Comparison of ENCODE assay signal across 21 cellular contexts in the genomic region with DNA sequence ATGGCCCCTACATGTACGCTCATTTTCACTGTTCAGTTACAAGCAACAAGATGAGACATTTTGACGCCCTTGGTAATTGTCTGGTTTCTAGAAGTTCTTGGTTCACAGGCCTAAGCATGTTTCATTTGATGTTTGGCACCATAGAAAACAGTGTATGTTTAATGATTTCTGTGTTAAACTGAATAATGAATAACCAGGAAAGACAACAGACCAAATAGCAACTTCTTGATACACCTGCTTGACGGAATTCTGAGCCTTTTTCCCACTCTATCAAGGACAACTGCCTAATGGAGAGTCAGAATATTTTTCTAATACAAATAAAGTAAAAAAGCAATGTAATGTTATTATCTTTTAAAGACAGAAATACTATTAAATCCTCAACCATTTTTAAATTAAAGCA.
A peak's percentile ranks its signal among the peaks of the same experiment; 100 is the strongest.
DNase-seq lines count a peak whose midpoint lies in the region; ATAC-seq, FAIRE-seq and TF ChIP-seq lines count a peak whose summit lies in the region.
"Had no signal": no experiment of that assay in that cellular context is flagged by ENCODE, and none has a peak within 500 bp of the region (broad histone marks: within the 10 kb centered on the region; RNA-seq: fewer than 3 reads in every experiment).

No MANE protein-coding gene starts in this region.

- WGBS in body of pancreas, 2 donors, result 44 to 48% methylated on average over 3 of the region's 3 CpGs

- peaks cover 30% of the 10 kb centered on the region for H3K4me1 ChIP-seq in body of pancreas
- H3K4me1 ChIP-seq in keratinocyte (ENCODE audit: control insufficient read depth, extremely low read depth, insufficient read depth, low read length), result no peaks in the 10 kb centered on the region

- no peaks in the 10 kb centered on the region for H3K9me3 Mint-ChIP-seq in nephron
- H3K9me3 Mint-ChIP-seq: CD4-positive, alpha-beta T cell; CD8-positive, alpha-beta T cell had no signal

- intact Hi-C loops in body of pancreas (cut with DNase I), result loop anchor here (5.0 to 10.0 kb wide), 2 partner anchors 204 to 263 kb away; no protein-coding TSS in a partner anchor

- H3K9me3 ChIP-seq in body of pancreas (no peaks in the 10 kb centered on the region), keratinocyte (ENCODE audit: control insufficient read depth, low read depth, low read length) (no peaks in the 10 kb centered on the region)
- H3K9me3 ChIP-seq: A549; BLaER1 treated with 17β-estradiol and CSF1 and Interleukin-3, amounts not matched to agents 10 nM and 100 nM; Caco-2 had no signal

- H3K4me2 ChIP-seq in keratinocyte (ENCODE audit: control insufficient read depth, extremely low read depth, insufficient read depth, low read depth, low read length), result no peak overlapping the region
- H3K4me2 ChIP-seq: A549 had no signal

- H3K4me1 Mint-ChIP-seq in nephron, result peaks cover 7% of the 10 kb centered on the region
- H3K4me1 Mint-ChIP-seq: B cell had no signal

- no peak overlapping the region for H3K4me3 Mint-ChIP-seq in nephron
- H3K4me3 Mint-ChIP-seq: B cell; CD4-positive, alpha-beta T cell; CD8-positive, alpha-beta T cell had no signal

- no peaks in the 10 kb centered on the region for H3K36me3 Mint-ChIP-seq in nephron (ENCODE audit: low read depth)
- H3K36me3 Mint-ChIP-seq: CD8-positive, alpha-beta T cell had no signal

- H3K27me3 ChIP-seq in body of pancreas (no peaks in the 10 kb centered on the region), keratinocyte (ENCODE audit: control insufficient read depth, extremely low read depth, insufficient read depth, low read length) (no peaks in the 10 kb centered on the region)
- H3K27me3 ChIP-seq: BLaER1 treated with 17β-estradiol and CSF1 and Interleukin-3, amounts not matched to agents 10 nM and 100 nM had no signal

- ATAC-seq in body of pancreas, result no peak
- no peak for ATAC-seq in HG03460 (IDR thresholded peaks at IDR 0.05; ENCODE audit: unreplicated experiment)
- ATAC-seq in GM18907 (IDR thresholded peaks at IDR 0.05; ENCODE audit: unreplicated experiment), result no peak
- ATAC-seq: A549; CD8-positive, alpha-beta T cell had no signal

- peak overlapping the region; percentile 8 to 73 (median 16) for H3K27ac Mint-ChIP-seq in nephron
- H3K27ac Mint-ChIP-seq: B cell; CD4-positive, alpha-beta T cell; CD8-positive, alpha-beta T cell had no signal

- TF ChIP-seq CTCF in body of pancreas (IDR thresholded peaks at IDR 0.05) (no peak), keratinocyte (optimal IDR thresholded peaks at IDR 0.05 in 1 of 3, IDR thresholded peaks at IDR 0.05 in 1 of 3, conservative IDR thresholded peaks at IDR 0.05 in 1 of 3; ENCODE audit: extremely low read depth in 1 of 3, insufficient read depth in 2 of 3, low read length in 3 of 3) (no peak), nephron (IDR thresholded peaks at IDR 0.05; ENCODE audit: unreplicated experiment in 3 of 3) (no peak)

- H3K27ac ChIP-seq in body of pancreas (peak overlapping the region in 3 of 4 donors; percentile 13 to 53 (median 14)), keratinocyte (ENCODE audit: control insufficient read depth, insufficient read depth, low read length) (no peak overlapping the region)
- H3K27ac ChIP-seq: 22Rv1; BLaER1 treated with 17β-estradiol and CSF1 and Interleukin-3, amounts not matched to agents 10 nM and 100 nM; C4-2B had no signal

- H3K27me3 Mint-ChIP-seq in nephron (ENCODE audit: low read depth), result peaks cover 5% of the 10 kb centered on the region

- no peaks in the 10 kb centered on the region for H3K79me2 ChIP-seq in keratinocyte (ENCODE audit: control insufficient read depth, insufficient read depth, low read length)

- no peaks in the 10 kb centered on the region for H4K20me1 ChIP-seq in keratinocyte (ENCODE audit: control insufficient read depth, extremely low read depth, insufficient read depth, low read length)

- dilution Hi-C loops in keratinocyte (cut with MboI; ENCODE audit: extremely low pct_ligation_motif_present, low sequenced_read_pairs), result no loop called here

- peaks cover 2% of the 10 kb centered on the region for H3K9me1 ChIP-seq in keratinocyte (ENCODE audit: control insufficient read depth, extremely low read depth, insufficient read depth, low read length)

- H3K9ac ChIP-seq in keratinocyte (ENCODE audit: control insufficient read depth, extremely low read depth, insufficient read depth, low read length), result no peak overlapping the region
- H3K9ac ChIP-seq: BLaER1 treated with 17β-estradiol and CSF1 and Interleukin-3, amounts not matched to agents 10 nM and 100 nM had no signal

- FAIRE-seq in keratinocyte (lab: Jason Lieb, UNC), result peak; percentile 36
- FAIRE-seq: A549, D721Med, G401.6, GM12891 had no signal

- H2AFZ ChIP-seq in keratinocyte (ENCODE audit: control insufficient read depth, low read length), result no peak overlapping the region

- H3K4me3 ChIP-seq in body of pancreas (no peak overlapping the region), keratinocyte (ENCODE audit: control insufficient read depth in 2 of 3, extremely low read depth in 1 of 3, insufficient read depth in 2 of 3, low read depth in 1 of 3, low read length in 3 of 3) (no peak overlapping the region)
- H3K4me3 ChIP-seq: A549; BLaER1 treated with 17β-estradiol and CSF1 and Interleukin-3, amounts not matched to agents 10 nM and 100 nM had no signal

- H3K36me3 ChIP-seq in body of pancreas (replicated peaks in 1 of 2; ENCODE audit: insufficient read depth in 1 of 2, low read depth in 2 of 2) (no peaks in the 10 kb centered on the region), keratinocyte (ENCODE audit: control insufficient read depth in 2 of 2, extremely low read depth in 1 of 2, insufficient read depth in 2 of 2, low read length in 2 of 2) (no peaks in the 10 kb centered on the region)

- DNase-seq in body of pancreas (no peak), keratinocyte (ENCODE audit: low read depth, low spot score) (no peak), kidney glomerular epithelial cell (lab: John Stamatoyannopoulos, UW) (no peak)
- DNase-seq: AML-193; Caco-2; Calu3; CD4-positive, alpha-beta T cell; CD8-positive, alpha-beta T cell; DMS79 treated with DMSO at 0.1 percent for 48 hours; GF-D8 had no signal

- no peak for TF ChIP-seq POLR2A in body of pancreas (IDR thresholded peaks at IDR 0.05)
